24 cellular contexts compared by ENCODE assay signal in genomic region chr20:61449057-61449456, GRCh38.
"Had no signal": no experiment of that assay in that cellular context is flagged by ENCODE, and none has a peak within 500 bp of the region (broad histone marks: within the 10 kb centered on the region; RNA-seq: fewer than 3 reads in every experiment).

No MANE protein-coding gene starts in this region.

- H3K36me3 Mint-ChIP-seq: activated CD8-positive, alpha-beta memory T cell treated with anti-CD3 and anti-CD28 coated beads, Interleukin-2, amount 10 ng/mL, durations not matched to agents 7 days and 5 days; activated naive CD8-positive, alpha-beta T cell treated with anti-CD3 and anti-CD28 coated beads, Interleukin-2, amount 10 ng/mL, durations not matched to agents 7 days and 5 days; mesothelial cell of epicardium; natural killer cell treated with Interleukin-12 subunit alpha and Interleukin-12 subunit beta and Interleukin-15 and Interleukin-18, amount 100 ng/mL, for 72 hours; T-cell had no signal

- H3K9me3 Mint-ChIP-seq: activated CD4-positive, alpha-beta memory T cell treated with anti-CD3 and anti-CD28 coated beads, Interleukin-2, amount 10 ng/mL, durations not matched to agents 7 days and 5 days; activated naive CD8-positive, alpha-beta T cell treated with anti-CD3 and anti-CD28 coated beads, Interleukin-2, amount 10 ng/mL, durations not matched to agents 7 days and 5 days; activated T-helper 17 cell treated with anti-CD3 and anti-CD28 coated beads, Interleukin-2, amount 50 U/mL, for 72 hours; mesothelial cell of epicardium; natural killer cell treated with Interleukin-12 subunit alpha and Interleukin-12 subunit beta and Interleukin-15 and Interleukin-18, amount 100 ng/mL, for 72 hours; T-cell had no signal

- ATAC-seq: activated CD8-positive, alpha-beta memory T cell treated with anti-CD3 and anti-CD28 coated beads, Interleukin-2, amount 10 ng/mL, durations not matched to agents 7 days and 5 days; activated T-helper 17 cell treated with anti-CD3 and anti-CD28 coated beads, Interleukin-2, amount 50 U/mL, for 72 hours; natural killer cell treated with Interleukin-12 subunit alpha and Interleukin-12 subunit beta and Interleukin-15 and Interleukin-18, amount 100 ng/mL, for 72 hours; T-cell had no signal

- H3K4me3 ChIP-seq: colonic mucosa, tibial nerve, uterus had no signal

- H3K27me3 Mint-ChIP-seq: activated CD4-positive, alpha-beta memory T cell treated with anti-CD3 and anti-CD28 coated beads, Interleukin-2, amount 10 ng/mL, durations not matched to agents 7 days and 5 days; activated CD8-positive, alpha-beta memory T cell treated with anti-CD3 and anti-CD28 coated beads, Interleukin-2, amount 10 ng/mL, durations not matched to agents 7 days and 5 days; activated naive CD8-positive, alpha-beta T cell treated with anti-CD3 and anti-CD28 coated beads, Interleukin-2, amount 10 ng/mL, durations not matched to agents 7 days and 5 days; activated T-helper 17 cell treated with anti-CD3 and anti-CD28 coated beads, Interleukin-2, amount 50 U/mL, for 72 hours had no signal

- H3K27ac ChIP-seq: brain microvascular endothelial cell, colonic mucosa, tibial nerve, uterus had no signal

- H3K27ac Mint-ChIP-seq: activated CD4-positive, alpha-beta memory T cell treated with anti-CD3 and anti-CD28 coated beads, Interleukin-2, amount 10 ng/mL, durations not matched to agents 7 days and 5 days; activated CD8-positive, alpha-beta memory T cell treated with anti-CD3 and anti-CD28 coated beads, Interleukin-2, amount 10 ng/mL, durations not matched to agents 7 days and 5 days; activated naive CD8-positive, alpha-beta T cell treated with anti-CD3 and anti-CD28 coated beads, Interleukin-2, amount 10 ng/mL, durations not matched to agents 7 days and 5 days; activated T-helper 17 cell treated with anti-CD3 and anti-CD28 coated beads, Interleukin-2, amount 50 U/mL, for 72 hours; mesothelial cell of epicardium; natural killer cell treated with Interleukin-12 subunit alpha and Interleukin-12 subunit beta and Interleukin-15 and Interleukin-18, amount 100 ng/mL, for 72 hours; progenitor cell of endocrine pancreas; T-cell had no signal

- H3K4me3 Mint-ChIP-seq: activated CD4-positive, alpha-beta memory T cell treated with anti-CD3 and anti-CD28 coated beads, Interleukin-2, amount 10 ng/mL, durations not matched to agents 7 days and 5 days; activated CD8-positive, alpha-beta memory T cell treated with anti-CD3 and anti-CD28 coated beads, Interleukin-2, amount 10 ng/mL, durations not matched to agents 7 days and 5 days; activated naive CD8-positive, alpha-beta T cell treated with anti-CD3 and anti-CD28 coated beads, Interleukin-2, amount 10 ng/mL, durations not matched to agents 7 days and 5 days; activated T-helper 17 cell treated with anti-CD3 and anti-CD28 coated beads, Interleukin-2, amount 50 U/mL, for 72 hours; mesothelial cell of epicardium; natural killer cell treated with Interleukin-12 subunit alpha and Interleukin-12 subunit beta and Interleukin-15 and Interleukin-18, amount 100 ng/mL, for 72 hours; T-cell had no signal

- H3K27me3 ChIP-seq: brain microvascular endothelial cell, colonic mucosa, tibial nerve, uterus had no signal

- H3K4me1 Mint-ChIP-seq: activated CD4-positive, alpha-beta memory T cell treated with anti-CD3 and anti-CD28 coated beads, Interleukin-2, amount 10 ng/mL, durations not matched to agents 7 days and 5 days; activated CD8-positive, alpha-beta memory T cell treated with anti-CD3 and anti-CD28 coated beads, Interleukin-2, amount 10 ng/mL, durations not matched to agents 7 days and 5 days; activated naive CD8-positive, alpha-beta T cell treated with anti-CD3 and anti-CD28 coated beads, Interleukin-2, amount 10 ng/mL, durations not matched to agents 7 days and 5 days; activated T-helper 17 cell treated with anti-CD3 and anti-CD28 coated beads, Interleukin-2, amount 50 U/mL, for 72 hours; mesothelial cell of epicardium; T-cell had no signal

- DNase-seq: activated CD4-positive, alpha-beta memory T cell treated with anti-CD3 and anti-CD28 coated beads, Interleukin-2, amount 10 ng/mL, durations not matched to agents 7 days and 5 days; activated CD4-positive, alpha-beta T cell treated with anti-CD3 and anti-CD28 coated beads for 48 hours; activated CD4-positive, CD25-positive, alpha-beta regulatory T cell; activated CD8-positive, alpha-beta memory T cell treated with anti-CD3 and anti-CD28 coated beads, Interleukin-2, amount 10 ng/mL, durations not matched to agents 7 days and 5 days; activated naive CD4-positive, alpha-beta T cell; activated naive CD8-positive, alpha-beta T cell treated with anti-CD3 and anti-CD28 coated beads, Interleukin-2, amount 10 ng/mL, durations not matched to agents 7 days and 5 days; amygdala; brain microvascular endothelial cell; central memory CD4-positive, alpha-beta T cell; colonic mucosa; erythroblast; foreskin melanocyte; kidney glomerular epithelial cell; stimulated activated CD4-positive, alpha-beta T cell treated with anti-CD3 and anti-CD28 coated beads, Interleukin-12 subunit alpha, Interleukin-12 subunit beta, amount 100 ng/mL, for 4 hours; stimulated activated CD4-positive, alpha-beta T cell treated with anti-CD3 and anti-CD28 coated beads, Interleukin-2, amount 100 ng/mL, for 24 hours; stimulated activated naive CD4-positive, alpha-beta T cell treated with Interleukin-2 at 50 U/mL for 16 hours; T-cell; T-helper 9 cell; uterus had no signal
